In the genomic region with DNA sequence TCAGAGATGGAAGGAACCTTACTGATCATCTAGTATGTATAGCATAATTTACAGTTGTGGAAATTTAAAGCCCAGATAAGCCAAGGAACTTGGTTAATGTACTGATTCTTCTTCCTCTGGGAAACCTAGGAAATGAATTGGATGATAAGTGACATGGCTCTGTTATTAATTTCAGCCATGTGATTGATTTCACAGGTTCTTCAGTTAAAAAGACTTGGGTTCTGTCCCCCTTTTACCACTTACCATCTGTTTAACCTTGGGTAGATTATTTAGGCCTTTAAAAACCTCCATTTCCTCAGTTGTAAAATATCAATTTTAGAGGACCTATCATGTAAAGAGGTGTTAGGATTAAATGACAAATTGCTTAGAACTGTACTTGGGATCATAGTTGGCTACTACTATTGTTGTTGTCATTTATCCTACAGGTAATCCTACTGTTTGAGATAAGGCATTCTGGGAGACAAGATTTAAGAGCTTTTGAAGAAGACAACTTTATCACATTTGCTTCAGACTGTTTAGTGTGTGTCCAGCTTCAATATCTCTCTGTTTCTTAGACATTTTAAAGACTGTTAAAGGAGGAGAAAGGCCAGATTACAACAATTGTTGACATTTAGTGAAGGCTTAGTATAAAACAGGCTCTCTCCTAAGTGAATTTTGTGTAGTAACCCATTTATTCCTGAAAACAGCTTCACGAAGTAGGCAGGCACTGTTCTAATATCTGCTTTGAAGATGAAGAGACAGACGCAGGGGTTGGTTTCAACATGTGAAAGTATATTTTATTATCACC, we compare ENCODE assay signal across 7 cellular contexts.
"Had no signal": no experiment of that assay in that cellular context is flagged by ENCODE, and none has a peak within 500 bp of the region (broad histone marks: within the 10 kb centered on the region; RNA-seq: fewer than 3 reads in every experiment).

No MANE protein-coding gene starts in this region.

- H3K4me1 ChIP-seq: HAP-1 had no signal

- H3K9me3 ChIP-seq: HAP-1 had no signal

- H3K4me3 ChIP-seq: GM23248, HAP-1 had no signal

- H3K36me3 ChIP-seq: HAP-1 had no signal

- DNase-seq: GM23248, GOT3, H7, HFFc6, KBM-7 had no signal

- H3K27ac ChIP-seq: GM23248, HL-60 had no signal
